ENCODE assay signal across 1 cellular context in genomic region chr16:85316321-85316919, GRCh38.
A peak's percentile ranks its signal among the peaks of the same experiment; 100 is the strongest.
TF ChIP-seq lines count a peak whose summit lies in the region.

No MANE protein-coding gene starts in this region.

TF ChIP-seq in K562, 482 proteins besides CTCF, POLR2A, EP300 and RAD21 (continued from another document and continues in another):
- no peak for TF ChIP-seq ZNF224 (CRISPR knock-in tag; IDR thresholded peaks at IDR 0.05)
- TF ChIP-seq RCOR1 (IDR thresholded peaks at IDR 0.05; ENCODE audit: borderline replicate concordance in 1 of 2, low read depth in 2 of 2, low read length in 2 of 2) = peak in 1 of 2 experiments; percentile 74; a peak in 2 of 4 replicates
- no peak for TF ChIP-seq POLR2H (tag; IDR thresholded peaks at IDR 0.05; ENCODE audit: low read depth)
- TF ChIP-seq, protein P1, sequence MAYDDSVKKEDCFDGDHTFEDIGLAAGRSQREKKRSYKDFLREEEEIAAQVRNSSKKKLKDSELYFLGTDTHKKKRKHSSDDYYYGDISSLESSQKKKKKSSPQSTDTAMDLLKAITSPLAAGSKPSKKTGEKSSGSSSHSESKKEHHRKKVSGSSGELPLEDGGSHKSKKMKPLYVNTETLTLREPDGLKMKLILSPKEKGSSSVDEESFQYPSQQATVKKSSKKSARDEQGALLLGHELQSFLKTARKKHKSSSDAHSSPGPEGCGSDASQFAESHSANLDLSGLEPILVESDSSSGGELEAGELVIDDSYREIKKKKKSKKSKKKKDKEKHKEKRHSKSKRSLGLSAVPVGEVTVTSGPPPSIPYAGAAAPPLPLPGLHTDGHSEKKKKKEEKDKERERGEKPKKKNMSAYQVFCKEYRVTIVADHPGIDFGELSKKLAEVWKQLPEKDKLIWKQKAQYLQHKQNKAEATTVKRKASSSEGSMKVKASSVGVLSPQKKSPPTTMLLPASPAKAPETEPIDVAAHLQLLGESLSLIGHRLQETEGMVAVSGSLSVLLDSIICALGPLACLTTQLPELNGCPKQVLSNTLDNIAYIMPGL (CRISPR knock-in tag; IDR thresholded peaks at IDR 0.05) = no peak
- 0 out of 2 replicates have a peak, but pooled peaks have one; percentile 36 for TF ChIP-seq TARDBP (IDR thresholded peaks at IDR 0.05)
- no peak for TF ChIP-seq FOXM1 (IDR thresholded peaks at IDR 0.05; ENCODE audit: low read depth)
- no peak for TF ChIP-seq FOXM1 (CRISPR knock-in tag; IDR thresholded peaks at IDR 0.05; ENCODE audit: low read depth)
- peak; percentile 30; the same call in 1 of the 2 replicates for TF ChIP-seq NKRF (IDR thresholded peaks at IDR 0.05; ENCODE audit: borderline replicate concordance)
- TF ChIP-seq KDM1A (IDR thresholded peaks at IDR 0.05) = no peak
- peak; percentile 49; the same call in 1 of the 2 replicates for TF ChIP-seq ZBTB9 (CRISPR knock-in tag; IDR thresholded peaks at IDR 0.05)
- TF ChIP-seq ZNF3 (CRISPR knock-in tag; IDR thresholded peaks at IDR 0.05) = no peak
- TF ChIP-seq SMARCB1 (IDR thresholded peaks at IDR 0.05; ENCODE audit: insufficient read length, low read depth) = no peak
- TF ChIP-seq THAP12 (CRISPR knock-in tag; IDR thresholded peaks at IDR 0.05) = no peak
- peak; percentile 93 for TF ChIP-seq ZNF764 (CRISPR knock-in tag; IDR thresholded peaks at IDR 0.05; ENCODE audit: low read depth)
- 0 out of 2 replicates have a peak, but pooled peaks have one; percentile 29 for TF ChIP-seq HCFC1 (IDR thresholded peaks at IDR 0.05; ENCODE audit: low read depth, low read length)
- TF ChIP-seq KLF1 (tag; IDR thresholded peaks at IDR 0.05) = no peak
- no peak for TF ChIP-seq STAT6 (CRISPR knock-in tag; IDR thresholded peaks at IDR 0.05)
- TF ChIP-seq ZC3H4 (CRISPR knock-in tag; IDR thresholded peaks at IDR 0.05; ENCODE audit: borderline replicate concordance) = no peak
- no peak for TF ChIP-seq ZNF77 (CRISPR knock-in tag; IDR thresholded peaks at IDR 0.05)
- TF ChIP-seq ERF (CRISPR knock-in tag; IDR thresholded peaks at IDR 0.05) = no peak
- TF ChIP-seq U2AF2 (optimal IDR thresholded peaks at IDR 0.05; ENCODE audit: low read depth, low read length) = no peak
- no peak for TF ChIP-seq ZNF239 (CRISPR knock-in tag; IDR thresholded peaks at IDR 0.05)
- TF ChIP-seq SMAD3 (CRISPR knock-in tag; conservative IDR thresholded peaks at IDR 0.05) = no peak
- TF ChIP-seq, protein P2, sequence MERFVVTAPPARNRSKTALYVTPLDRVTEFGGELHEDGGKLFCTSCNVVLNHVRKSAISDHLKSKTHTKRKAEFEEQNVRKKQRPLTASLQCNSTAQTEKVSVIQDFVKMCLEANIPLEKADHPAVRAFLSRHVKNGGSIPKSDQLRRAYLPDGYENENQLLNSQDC (CRISPR knock-in tag; IDR thresholded peaks at IDR 0.05) = no peak
- peak; percentile 72 for TF ChIP-seq ZBTB33 (CRISPR knock-in tag; IDR thresholded peaks at IDR 0.05)
- no peak for TF ChIP-seq ZNF347 (CRISPR knock-in tag; IDR thresholded peaks at IDR 0.05; ENCODE audit: low read depth)
- TF ChIP-seq KDM4B (IDR thresholded peaks at IDR 0.05; ENCODE audit: borderline replicate concordance in 2 of 2, low read depth in 1 of 2) = no peak
- TF ChIP-seq ZNF146 (CRISPR knock-in tag; IDR thresholded peaks at IDR 0.05; ENCODE audit: unreplicated experiment) = no peak
- TF ChIP-seq, protein P3, sequence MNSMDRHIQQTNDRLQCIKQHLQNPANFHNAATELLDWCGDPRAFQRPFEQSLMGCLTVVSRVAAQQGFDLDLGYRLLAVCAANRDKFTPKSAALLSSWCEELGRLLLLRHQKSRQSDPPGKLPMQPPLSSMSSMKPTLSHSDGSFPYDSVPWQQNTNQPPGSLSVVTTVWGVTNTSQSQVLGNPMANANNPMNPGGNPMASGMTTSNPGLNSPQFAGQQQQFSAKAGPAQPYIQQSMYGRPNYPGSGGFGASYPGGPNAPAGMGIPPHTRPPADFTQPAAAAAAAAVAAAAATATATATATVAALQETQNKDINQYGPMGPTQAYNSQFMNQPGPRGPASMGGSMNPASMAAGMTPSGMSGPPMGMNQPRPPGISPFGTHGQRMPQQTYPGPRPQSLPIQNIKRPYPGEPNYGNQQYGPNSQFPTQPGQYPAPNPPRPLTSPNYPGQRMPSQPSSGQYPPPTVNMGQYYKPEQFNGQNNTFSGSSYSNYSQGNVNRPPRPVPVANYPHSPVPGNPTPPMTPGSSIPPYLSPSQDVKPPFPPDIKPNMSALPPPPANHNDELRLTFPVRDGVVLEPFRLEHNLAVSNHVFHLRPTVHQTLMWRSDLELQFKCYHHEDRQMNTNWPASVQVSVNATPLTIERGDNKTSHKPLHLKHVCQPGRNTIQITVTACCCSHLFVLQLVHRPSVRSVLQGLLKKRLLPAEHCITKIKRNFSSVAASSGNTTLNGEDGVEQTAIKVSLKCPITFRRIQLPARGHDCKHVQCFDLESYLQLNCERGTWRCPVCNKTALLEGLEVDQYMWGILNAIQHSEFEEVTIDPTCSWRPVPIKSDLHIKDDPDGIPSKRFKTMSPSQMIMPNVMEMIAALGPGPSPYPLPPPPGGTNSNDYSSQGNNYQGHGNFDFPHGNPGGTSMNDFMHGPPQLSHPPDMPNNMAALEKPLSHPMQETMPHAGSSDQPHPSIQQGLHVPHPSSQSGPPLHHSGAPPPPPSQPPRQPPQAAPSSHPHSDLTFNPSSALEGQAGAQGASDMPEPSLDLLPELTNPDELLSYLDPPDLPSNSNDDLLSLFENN (IDR thresholded peaks at IDR 0.05; ENCODE audit: low read depth in 2 of 2, low read length in 2 of 2) = no peak
- TF ChIP-seq ATF6 (CRISPR knock-in tag; IDR thresholded peaks at IDR 0.05) = no peak
- TF ChIP-seq ZNF24 (IDR thresholded peaks at IDR 0.05) = 0 out of 2 replicates have a peak, but pooled peaks have one; percentile 45
- peak; percentile 35; the same call in 1 of the 2 replicates for TF ChIP-seq MTA1 (IDR thresholded peaks at IDR 0.05; ENCODE audit: borderline replicate concordance)
- no peak for TF ChIP-seq POLR2B (IDR thresholded peaks at IDR 0.05; ENCODE audit: low read depth, partially characterized antibody)
- no peak for TF ChIP-seq XRCC4 (IDR thresholded peaks at IDR 0.05; ENCODE audit: extremely low read depth, insufficient read depth, insufficient read length)
- no peak for TF ChIP-seq DPF2 (IDR thresholded peaks at IDR 0.05)
- no peak for TF ChIP-seq ZC3H8 (IDR thresholded peaks at IDR 0.05)
- TF ChIP-seq NCOA2 (IDR thresholded peaks at IDR 0.05; ENCODE audit: partially characterized antibody in 2 of 2) = no peak
- TF ChIP-seq ZNF707 (CRISPR knock-in tag; conservative IDR thresholded peaks at IDR 0.05) = no peak
- no peak for TF ChIP-seq HOXB6 (CRISPR knock-in tag; IDR thresholded peaks at IDR 0.05; ENCODE audit: borderline replicate concordance)
- no peak for TF ChIP-seq BRD4 (IDR thresholded peaks at IDR 0.05)
- TF ChIP-seq ZNF217 (CRISPR knock-in tag; IDR thresholded peaks at IDR 0.05) = no peak
